Comparison of ENCODE assay signal across 1 cellular context in the genomic region with DNA sequence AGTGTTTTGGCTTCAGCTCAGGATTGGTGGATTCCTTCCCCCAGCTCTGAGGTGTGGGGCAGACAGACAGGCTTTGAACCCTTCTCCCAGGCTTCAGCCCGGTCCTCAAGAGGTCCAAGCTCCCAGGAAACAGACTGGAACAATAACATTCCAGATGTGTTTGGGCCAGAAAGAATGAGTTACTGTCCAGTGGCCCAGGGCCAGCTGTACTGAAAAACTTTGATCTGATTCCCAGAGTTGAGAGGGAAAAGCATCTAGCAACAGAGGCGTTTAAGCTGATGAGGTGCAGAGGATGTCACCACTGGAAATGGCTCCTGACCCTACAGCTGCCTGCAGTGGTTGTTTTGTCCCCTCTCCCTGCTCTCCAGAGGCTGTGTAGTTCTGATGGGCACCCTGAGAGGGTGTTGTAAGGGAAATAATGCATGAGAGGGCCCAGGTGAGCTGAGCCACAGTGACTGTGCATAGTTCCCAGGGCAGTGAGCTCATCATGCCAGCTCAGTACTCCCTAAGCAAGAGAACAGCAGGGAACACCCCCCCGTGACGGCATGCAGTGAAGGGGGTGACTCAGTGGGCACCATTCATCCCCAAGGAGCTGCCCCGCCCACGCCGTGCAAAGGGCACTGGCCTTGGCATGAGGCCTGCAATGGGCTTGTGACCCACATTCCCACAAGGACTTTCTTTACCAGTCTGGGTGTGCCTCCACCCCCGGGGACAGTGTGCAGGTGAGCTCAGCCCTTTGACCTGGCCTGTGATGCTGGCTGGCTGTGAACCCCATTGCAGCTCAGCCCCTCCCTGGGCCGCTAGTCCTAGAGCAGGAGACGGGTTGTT.
TF ChIP-seq lines count a peak whose summit lies in the region.

No MANE protein-coding gene starts in this region.

TF ChIP-seq in IMR-90, 13 proteins besides CTCF, POLR2A, EP300 and RAD21 (continued from another document):
- TF ChIP-seq, protein P1, sequence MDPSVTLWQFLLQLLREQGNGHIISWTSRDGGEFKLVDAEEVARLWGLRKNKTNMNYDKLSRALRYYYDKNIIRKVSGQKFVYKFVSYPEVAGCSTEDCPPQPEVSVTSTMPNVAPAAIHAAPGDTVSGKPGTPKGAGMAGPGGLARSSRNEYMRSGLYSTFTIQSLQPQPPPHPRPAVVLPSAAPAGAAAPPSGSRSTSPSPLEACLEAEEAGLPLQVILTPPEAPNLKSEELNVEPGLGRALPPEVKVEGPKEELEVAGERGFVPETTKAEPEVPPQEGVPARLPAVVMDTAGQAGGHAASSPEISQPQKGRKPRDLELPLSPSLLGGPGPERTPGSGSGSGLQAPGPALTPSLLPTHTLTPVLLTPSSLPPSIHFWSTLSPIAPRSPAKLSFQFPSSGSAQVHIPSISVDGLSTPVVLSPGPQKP (IDR thresholded peaks at IDR 0.05; ENCODE audit: borderline replicate concordance, low read depth, low read length) = no peak
- peak; percentile 98 for TF ChIP-seq NFE2L2 (IDR thresholded peaks at IDR 0.05; ENCODE audit: low read depth, low read length)
- TF ChIP-seq BHLHE40 (IDR thresholded peaks at IDR 0.05; ENCODE audit: low read depth, low read length) = peak; percentile 17; the same call in 1 of the 2 replicates
- no peak for TF ChIP-seq RCOR1 (IDR thresholded peaks at IDR 0.05; ENCODE audit: insufficient replicate concordance, low read length)
- TF ChIP-seq SMC3 (IDR thresholded peaks at IDR 0.05; ENCODE audit: low read depth, low read length) = no peak
- peak; percentile 25; the same call in 1 of the 2 replicates for TF ChIP-seq CEBPB (IDR thresholded peaks at IDR 0.05; ENCODE audit: low read depth, low read length)
- peak; percentile 74 for TF ChIP-seq FOS (IDR thresholded peaks at IDR 0.05; ENCODE audit: low read depth, low read length)
- peak; percentile 79 for TF ChIP-seq MAFK (IDR thresholded peaks at IDR 0.05; ENCODE audit: low read depth, low read length)
- TF ChIP-seq MAZ (IDR thresholded peaks at IDR 0.05; ENCODE audit: borderline replicate concordance, low read depth, low read length) = peak; percentile 48; the same call in 1 of the 2 replicates
TF ChIP-seq in IMR-90: peak in this region for 7.
